ENCODE assay signal across 1 cellular context in genomic region chr20:34791289-34792020, GRCh38.
TF ChIP-seq lines count a peak whose summit lies in the region.

No MANE protein-coding gene starts in this region.

TF ChIP-seq in GM23338, 12 proteins besides CTCF, POLR2A, EP300 and RAD21 (continued from another document):
- TF ChIP-seq, protein P1, sequence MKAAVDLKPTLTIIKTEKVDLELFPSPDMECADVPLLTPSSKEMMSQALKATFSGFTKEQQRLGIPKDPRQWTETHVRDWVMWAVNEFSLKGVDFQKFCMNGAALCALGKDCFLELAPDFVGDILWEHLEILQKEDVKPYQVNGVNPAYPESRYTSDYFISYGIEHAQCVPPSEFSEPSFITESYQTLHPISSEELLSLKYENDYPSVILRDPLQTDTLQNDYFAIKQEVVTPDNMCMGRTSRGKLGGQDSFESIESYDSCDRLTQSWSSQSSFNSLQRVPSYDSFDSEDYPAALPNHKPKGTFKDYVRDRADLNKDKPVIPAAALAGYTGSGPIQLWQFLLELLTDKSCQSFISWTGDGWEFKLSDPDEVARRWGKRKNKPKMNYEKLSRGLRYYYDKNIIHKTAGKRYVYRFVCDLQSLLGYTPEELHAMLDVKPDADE (IDR thresholded peaks at IDR 0.05), result no peak
- no peak for TF ChIP-seq POLR2AphosphoS5 (IDR thresholded peaks at IDR 0.05; ENCODE audit: low read depth)
